Comparison of ENCODE assay signal across 8 cellular contexts in genomic region chr5:102865171-102865509, GRCh38.
DNase-seq lines count a peak whose midpoint lies in the region; ATAC-seq, FAIRE-seq and TF ChIP-seq lines count a peak whose summit lies in the region.

No MANE protein-coding gene starts in this region.

- H3K27ac Mint-ChIP-seq in CD8-positive, alpha-beta T cell: no peak overlapping the region

- intact Hi-C loops in CD8-positive, alpha-beta T cell (cut with DNase I, micrococcal nuclease): no loop called here
- intact Hi-C loops in endothelial cell of umbilical vein (cut with micrococcal nuclease): loop anchor here (1.0 to 5.0 kb wide), 6 partner anchors 46 to 257 kb away; partner anchors contain the start of genes GIN1 and PPIP5K2

- H3K9me1 ChIP-seq in endothelial cell of umbilical vein (replicated peaks; ENCODE audit: control insufficient read depth, extremely low read depth, insufficient read depth, low read length): no peaks in the 10 kb centered on the region

- peak overlapping the region; percentile 55 for H3K4me3 ChIP-seq in CD8-positive, alpha-beta T cell (ENCODE audit: low read depth, low read length)
- H3K4me3 ChIP-seq in endothelial cell of umbilical vein (replicated peaks in 1 of 3; ENCODE audit: insufficient read depth in 1 of 3, low read depth in 1 of 3, low read length in 3 of 3): peak overlapping the region; percentile 55 to 88 (median 60)
- H3K4me3 ChIP-seq in neuron (ENCODE audit: low read length): peak overlapping the region; percentile 93

- FAIRE-seq in endothelial cell of umbilical vein (lab: Jason Lieb, UNC): no peak

- peak overlapping the region; percentile 99 for H3K4me2 ChIP-seq in endothelial cell of umbilical vein (ENCODE audit: insufficient read depth, low read length)

- no peaks in the 10 kb centered on the region for H4K20me1 ChIP-seq in endothelial cell of umbilical vein (replicated peaks; ENCODE audit: control insufficient read depth, extremely low read depth, insufficient read depth, low read length)

- peak overlapping the region; percentile 94 for H3K9ac ChIP-seq in endothelial cell of umbilical vein (replicated peaks; ENCODE audit: extremely low read depth, insufficient read depth, low read length)

- dilution Hi-C loops in endothelial cell of umbilical vein (cut with MboI; ENCODE audit: extremely low pct_ligation_motif_present, low sequenced_read_pairs): no loop called here

- no peak for TF ChIP-seq POLR2A in endothelial cell of umbilical vein (IDR thresholded peaks at IDR 0.05; ENCODE audit: low read depth, low read length)

- peak overlapping the region; percentile 74 for H3K4me3 Mint-ChIP-seq in CD8-positive, alpha-beta T cell

- POLR2A ChIA-PET in CD8-positive, alpha-beta T cell (lab: Charles Lee): no interaction called here
- POLR2A ChIA-PET in endothelial cell of umbilical vein (lab: Charles Lee): interaction anchor here (1.0 to 1.2 kb wide), 4 partner anchors 9 to 109 kb away, joined by 3 to 8 read pairs (median 4); no protein-coding TSS in a partner anchor

- H3K79me2 ChIP-seq in endothelial cell of umbilical vein (ENCODE audit: control insufficient read depth, insufficient read depth, low read length): no peaks in the 10 kb centered on the region

- no TSS peak for BruUV-seq in endothelial cell of umbilical vein (replicated peaks; lab: Mats Ljungman, UMichigan)

- H3K27ac ChIP-seq in CD8-positive, alpha-beta T cell (ENCODE audit: low read depth, low read length): no peak overlapping the region
- H3K27ac ChIP-seq in endothelial cell of umbilical vein (ENCODE audit: insufficient read depth, low read depth, low read length): peak overlapping the region; percentile 72

- H3K36me3 ChIP-seq in CD8-positive, alpha-beta T cell (ENCODE audit: insufficient read depth, low read length): no peaks in the 10 kb centered on the region
- no peaks in the 10 kb centered on the region for H3K36me3 ChIP-seq in endothelial cell of umbilical vein (ENCODE audit: control insufficient read depth in 2 of 2, extremely low read depth in 1 of 2, insufficient read depth in 2 of 2, low read length in 2 of 2)
- H3K36me3 ChIP-seq in neuron (ENCODE audit: insufficient read depth, low read length): no peaks in the 10 kb centered on the region

- H3K4me1 Mint-ChIP-seq in CD8-positive, alpha-beta T cell (ENCODE audit: low read depth): peaks cover 13% of the 10 kb centered on the region

- TF ChIP-seq CTCF in CD8-positive, alpha-beta T cell (IDR thresholded peaks at IDR 0.05): no peak
- TF ChIP-seq CTCF in endothelial cell of umbilical vein (IDR thresholded peaks at IDR 0.05; ENCODE audit: extremely low read depth in 1 of 2, insufficient read depth in 1 of 2, low read depth in 1 of 2, low read length in 2 of 2): no peak

- peaks cover 10% of the 10 kb centered on the region for H3K4me1 ChIP-seq in CD8-positive, alpha-beta T cell (ENCODE audit: insufficient read depth, low read length)
- H3K4me1 ChIP-seq in endothelial cell of umbilical vein (ENCODE audit: control insufficient read depth, extremely low read depth, insufficient read depth, low read length) (peaks cover 34% of the 10 kb centered on the region), neuron (ENCODE audit: insufficient read depth, low read length) (peaks cover 30% of the 10 kb centered on the region)

- ATAC-seq in CD8-positive, alpha-beta T cell: no peak
- no peak for ATAC-seq in GM18520 (IDR thresholded peaks at IDR 0.05; ENCODE audit: unreplicated experiment)

- no peak for DNase-seq in CD8-positive, alpha-beta T cell
- DNase-seq in NCI-H526 treated with DMSO at 0.1 percent for 48 hours (lab: John Stamatoyannopoulos, UW) (peak; percentile 51), endothelial cell of umbilical vein (ENCODE audit: low read depth, low spot score) (peak; percentile 55), NCI-H2171 treated with DMSO at 0.1 percent for 48 hours (lab: John Stamatoyannopoulos, UW) (no peak), HUDEP-2 (lab: John Stamatoyannopoulos, UW; ENCODE audit: unreplicated experiment in 76 of 76) (no peak)
- DNase-seq in stimulated activated CD4-positive, alpha-beta T cell treated with anti-CD3 and anti-CD28 coated beads, Interleukin-1b, Interleukin-23, amount 100 ng/mL, for 48 hours: no peak

- peaks cover 21% of the 10 kb centered on the region for H3K27me3 ChIP-seq in CD8-positive, alpha-beta T cell (ENCODE audit: insufficient read depth, low read length)
- H3K27me3 ChIP-seq in endothelial cell of umbilical vein (ENCODE audit: control insufficient read depth in 2 of 2, insufficient read depth in 2 of 2, low read length in 2 of 2): no peaks in the 10 kb centered on the region
- H3K27me3 ChIP-seq in neuron (ENCODE audit: insufficient read depth, low read length): no peaks in the 10 kb centered on the region

- CTCF ChIA-PET in CD8-positive, alpha-beta T cell (lab: Charles Lee): interaction anchor here (1.0 kb wide), 1 partner anchor 261 kb away, joined by 3 read pairs; no protein-coding TSS in a partner anchor
- CTCF ChIA-PET in endothelial cell of umbilical vein (lab: Charles Lee): interaction anchor here (0.9 to 3.4 kb wide), 13 partner anchors 33 to 360 kb away, joined by 3 to 19 read pairs (median 4); no protein-coding TSS in a partner anchor

- H2AFZ ChIP-seq in endothelial cell of umbilical vein (ENCODE audit: low read depth, low read length) (peak overlapping the region; percentile 81), neuron (ENCODE audit: low read depth, low read length) (peak overlapping the region; percentile 94)

- peaks cover 23% of the 10 kb centered on the region for H3K27me3 Mint-ChIP-seq in CD8-positive, alpha-beta T cell (ENCODE audit: low read depth)

- no peaks in the 10 kb centered on the region for H3K9me3 ChIP-seq in CD8-positive, alpha-beta T cell (ENCODE audit: low read length)
- H3K9me3 ChIP-seq in endothelial cell of umbilical vein (replicated peaks; ENCODE audit: control insufficient read depth, insufficient read depth, low read length): no peaks in the 10 kb centered on the region
- no peaks in the 10 kb centered on the region for H3K9me3 ChIP-seq in neuron (ENCODE audit: low read length)

- peaks cover 11% of the 10 kb centered on the region for H3K36me3 Mint-ChIP-seq in CD8-positive, alpha-beta T cell

- H3K9me3 Mint-ChIP-seq in CD8-positive, alpha-beta T cell: no peaks in the 10 kb centered on the region

TF ChIP-seq in endothelial cell of umbilical vein, 7 proteins besides CTCF, POLR2A, EP300 and RAD21:
- TF ChIP-seq GATA2 (IDR thresholded peaks at IDR 0.05; ENCODE audit: insufficient read depth, insufficient read length, low read depth, low read length) (no peak), EZH2 (IDR thresholded peaks at IDR 0.05; ENCODE audit: borderline replicate concordance, low read depth, low read length, severe bottlenecking) (no peak), FOS (IDR thresholded peaks at IDR 0.05; ENCODE audit: borderline replicate concordance, insufficient read depth, low read length) (no peak), MAX (IDR thresholded peaks at IDR 0.05; ENCODE audit: insufficient read depth, insufficient read length) (no peak), POLR2AphosphoS5 (IDR thresholded peaks at IDR 0.05; ENCODE audit: insufficient read depth, low read depth, low read length) (no peak), JUN (IDR thresholded peaks at IDR 0.05; ENCODE audit: borderline replicate concordance, insufficient read depth, insufficient read length, low read depth) (no peak), MYC (IDR thresholded peaks at IDR 0.05; ENCODE audit: low read depth, low read length) (no peak)
TF ChIP-seq in endothelial cell of umbilical vein: peak in this region for 0.

Comparison
In these comparisons a context has a peak if more than half of its experiments do, and no peak if none do; other contexts are left out.
1. DNase-seq: peak in NCI-H526 treated with DMSO at 0.1 percent for 48 hours (single experiment) and endothelial cell of umbilical vein (single experiment); none in CD8-positive, alpha-beta T cell (0 of 7), NCI-H2171 treated with DMSO at 0.1 percent for 48 hours (single experiment), stimulated activated CD4-positive, alpha-beta T cell treated with anti-CD3 and anti-CD28 coated beads, Interleukin-1b, Interleukin-23, amount 100 ng/mL, for 48 hours (single experiment) and HUDEP-2 (0 of 76).
2. Peak in every context shown above with its lines, with median percentiles within 50 percentile points of each other: H3K4me3 ChIP-seq.